In the genomic region with DNA sequence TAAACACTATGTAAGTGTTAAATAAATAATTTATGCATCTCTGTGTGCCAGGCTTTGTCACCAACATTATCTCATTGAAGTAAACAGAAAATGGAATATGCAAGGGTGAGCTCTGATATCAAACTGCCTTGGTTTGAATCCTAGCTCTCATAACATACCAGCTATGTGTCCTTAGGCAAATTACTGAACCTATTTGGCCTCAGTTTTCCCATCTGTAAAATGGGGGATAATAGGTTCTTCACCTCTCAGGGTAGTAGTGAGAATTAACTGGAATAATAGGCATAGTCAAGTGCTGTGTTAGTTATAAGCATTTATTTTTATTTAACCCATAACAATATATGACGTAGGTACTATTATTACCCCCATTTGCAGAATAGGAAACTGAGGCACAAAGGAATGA, we compare ENCODE assay signal across 28 cellular contexts.
"Had no signal": no experiment of that assay in that cellular context is flagged by ENCODE, and none has a peak within 500 bp of the region (broad histone marks: within the 10 kb centered on the region; RNA-seq: fewer than 3 reads in every experiment).

No MANE protein-coding gene starts in this region.

- ATAC-seq: effector memory CD8-positive, alpha-beta T cell; esophagus mucosa; foreskin keratinocyte; gastrocnemius medialis; gastroesophageal sphincter; heart left ventricle; heart right ventricle had no signal

- FAIRE-seq: colon, endometrium, endothelial cell of umbilical vein, frontal cortex had no signal

- H3K4me1 ChIP-seq: colonic mucosa, esophagus muscularis mucosa, esophagus squamous epithelium, foreskin keratinocyte, gastrocnemius medialis, gastroesophageal sphincter, heart left ventricle, heart right ventricle had no signal

- H3K4me3 ChIP-seq: colonic mucosa, coronary artery, dorsolateral prefrontal cortex, esophagus muscularis mucosa, esophagus squamous epithelium, gastrocnemius medialis, gastroesophageal sphincter, heart left ventricle, heart right ventricle had no signal

- H3K27me3 ChIP-seq: colonic mucosa, dorsolateral prefrontal cortex, esophagus muscularis mucosa, esophagus squamous epithelium, foreskin keratinocyte, gastrocnemius medialis, gastroesophageal sphincter, heart left ventricle had no signal

- H3K9me3 ChIP-seq: colonic mucosa, esophagus muscularis mucosa, gastrocnemius medialis, gastroesophageal sphincter, heart left ventricle had no signal

- H3K27ac ChIP-seq: colonic mucosa, coronary artery, dorsolateral prefrontal cortex, epithelial cell of prostate, esophagus muscularis mucosa, esophagus squamous epithelium, foreskin keratinocyte, gastrocnemius medialis, gastroesophageal sphincter, heart left ventricle, heart right ventricle had no signal

- H3K36me3 ChIP-seq: colonic mucosa, esophagus muscularis mucosa, esophagus squamous epithelium, gastrocnemius medialis, gastroesophageal sphincter, heart left ventricle, heart right ventricle had no signal

- DNase-seq: colonic mucosa; cortex of kidney; dermis blood vessel endothelial cell; dorsolateral prefrontal cortex; effector CD4-positive, alpha-beta T cell; effector CD8-positive, alpha-beta T cell; effector memory CD4-positive, alpha-beta T cell; effector memory CD8-positive, alpha-beta T cell; endodermal cell; erythroblast; esophagus squamous epithelium; foreskin fibroblast; foreskin keratinocyte; foreskin melanocyte; gastrocnemius medialis; glutamatergic neuron; head of caudate nucleus; heart left ventricle; heart right ventricle had no signal
